In the genomic region with DNA sequence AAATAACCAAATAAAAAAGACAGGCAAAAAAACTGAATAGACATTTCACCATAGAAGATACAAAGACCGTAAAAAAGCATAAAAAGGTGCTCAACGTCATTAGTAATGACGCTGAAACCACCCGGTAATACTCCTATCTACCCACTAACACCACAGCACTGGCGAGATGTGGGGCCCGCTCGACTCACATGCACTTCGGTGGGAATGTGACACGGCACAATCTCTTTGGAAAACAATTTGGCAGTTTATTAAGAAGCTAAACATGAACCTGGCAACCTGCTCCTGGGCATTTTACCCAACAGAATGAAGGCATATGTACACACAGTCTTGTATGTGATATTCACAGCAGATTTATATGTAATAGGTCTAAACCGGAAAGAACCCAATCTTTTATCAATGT, we compare ENCODE assay signal across 14 cellular contexts. TPM values are rescaled to one million over a fixed set of nuclear protein-coding genes. Genes with fewer than 3 reads are reported as not detected.
DNase-seq lines count a peak whose midpoint lies in the region; ATAC-seq lines count a peak whose summit lies in the region.
"Had no signal": no experiment of that assay in that cellular context is flagged by ENCODE, and none has a peak within 500 bp of the region (broad histone marks: within the 10 kb centered on the region; RNA-seq: fewer than 3 reads in every experiment).

No MANE protein-coding gene starts in this region.

- no peaks in the 10 kb centered on the region for H3K9me3 Mint-ChIP-seq in activated CD8-positive, alpha-beta memory T cell treated with anti-CD3 and anti-CD28 coated beads, Interleukin-2, amount 10 ng/mL, durations not matched to agents 7 days and 5 days (ENCODE audit: low read depth)
- H3K9me3 Mint-ChIP-seq in activated T-helper 17 cell treated with anti-CD3 and anti-CD28 coated beads, Interleukin-2, amount 50 U/mL, for 72 hours, result no peaks in the 10 kb centered on the region
- H3K9me3 Mint-ChIP-seq in stimulated activated effector memory CD8-positive, alpha-beta T cell treated with anti-CD3 and anti-CD28 coated beads, Interleukin-12 subunit alpha, Interleukin-12 subunit beta, amount 100 ng/mL, for 72 hours, result no peaks in the 10 kb centered on the region
- H3K9me3 Mint-ChIP-seq: CD4-positive, alpha-beta T cell; HFFc6 had no signal

- no peaks in the 10 kb centered on the region for H3K4me1 Mint-ChIP-seq in activated CD8-positive, alpha-beta memory T cell treated with anti-CD3 and anti-CD28 coated beads, Interleukin-2, amount 10 ng/mL, durations not matched to agents 7 days and 5 days
- H3K4me1 Mint-ChIP-seq in activated T-helper 17 cell treated with anti-CD3 and anti-CD28 coated beads, Interleukin-2, amount 50 U/mL, for 72 hours, result no peaks in the 10 kb centered on the region
- H3K4me1 Mint-ChIP-seq in stimulated activated effector memory CD8-positive, alpha-beta T cell treated with anti-CD3 and anti-CD28 coated beads, Interleukin-12 subunit alpha, Interleukin-12 subunit beta, amount 100 ng/mL, for 72 hours, result no peaks in the 10 kb centered on the region
- H3K4me1 Mint-ChIP-seq: B cell had no signal

- CTCF ChIA-PET in activated CD8-positive, alpha-beta memory T cell treated with anti-CD3 and anti-CD28 coated beads, Interleukin-2, amount 10 ng/mL, durations not matched to agents 7 days and 5 days (lab: Charles Lee), result no interaction called here

- H3K36me3 Mint-ChIP-seq in activated CD8-positive, alpha-beta memory T cell treated with anti-CD3 and anti-CD28 coated beads, Interleukin-2, amount 10 ng/mL, durations not matched to agents 7 days and 5 days, result peaks cover 36% of the 10 kb centered on the region
- H3K36me3 Mint-ChIP-seq in activated T-helper 17 cell treated with anti-CD3 and anti-CD28 coated beads, Interleukin-2, amount 50 U/mL, for 72 hours (ENCODE audit: low read depth), result peaks cover 95% of the 10 kb centered on the region
- H3K36me3 Mint-ChIP-seq in stimulated activated effector memory CD8-positive, alpha-beta T cell treated with anti-CD3 and anti-CD28 coated beads, Interleukin-12 subunit alpha, Interleukin-12 subunit beta, amount 100 ng/mL, for 72 hours, result peaks cover 99% of the 10 kb centered on the region

- H3K27me3 Mint-ChIP-seq in activated CD8-positive, alpha-beta memory T cell treated with anti-CD3 and anti-CD28 coated beads, Interleukin-2, amount 10 ng/mL, durations not matched to agents 7 days and 5 days, result no peaks in the 10 kb centered on the region
- H3K27me3 Mint-ChIP-seq in activated T-helper 17 cell treated with anti-CD3 and anti-CD28 coated beads, Interleukin-2, amount 50 U/mL, for 72 hours, result no peaks in the 10 kb centered on the region
- H3K27me3 Mint-ChIP-seq: B cell; CD4-positive, alpha-beta T cell had no signal

- no peak overlapping the region for H3K27ac Mint-ChIP-seq in activated CD8-positive, alpha-beta memory T cell treated with anti-CD3 and anti-CD28 coated beads, Interleukin-2, amount 10 ng/mL, durations not matched to agents 7 days and 5 days
- H3K27ac Mint-ChIP-seq in activated T-helper 17 cell treated with anti-CD3 and anti-CD28 coated beads, Interleukin-2, amount 50 U/mL, for 72 hours, result peak overlapping the region; percentile 39
- peak overlapping the region; percentile 60 for H3K27ac Mint-ChIP-seq in stimulated activated effector memory CD8-positive, alpha-beta T cell treated with anti-CD3 and anti-CD28 coated beads, Interleukin-12 subunit alpha, Interleukin-12 subunit beta, amount 100 ng/mL, for 72 hours
- H3K27ac Mint-ChIP-seq: B cell; CD4-positive, alpha-beta T cell; HFFc6 had no signal

- ATAC-seq in activated CD8-positive, alpha-beta memory T cell treated with anti-CD3 and anti-CD28 coated beads, Interleukin-2, amount 10 ng/mL, durations not matched to agents 7 days and 5 days, result no peak
- peak; percentile 47 for ATAC-seq in Right ventricle myocardium inferior
- ATAC-seq in left cardiac atrium, result no peak
- no peak for ATAC-seq in activated T-helper 17 cell treated with anti-CD3 and anti-CD28 coated beads, Interleukin-2, amount 50 U/mL, for 72 hours (replicated peaks)
- no peak for ATAC-seq in stimulated activated effector memory CD8-positive, alpha-beta T cell treated with anti-CD3 and anti-CD28 coated beads, Interleukin-12 subunit alpha, Interleukin-12 subunit beta, amount 100 ng/mL, for 72 hours

- peak; percentile 21 for DNase-seq in activated CD8-positive, alpha-beta memory T cell treated with anti-CD3 and anti-CD28 coated beads for 24 hours
- no peak for DNase-seq in activated CD8-positive, alpha-beta memory T cell treated with anti-CD3 and anti-CD28 coated beads, Interleukin-2, amount 10 ng/mL, durations not matched to agents 7 days and 5 days
- no peak for DNase-seq in Right ventricle myocardium inferior (ENCODE audit: missing footprints)
- no peak for DNase-seq in left cardiac atrium
- no peak for DNase-seq in stimulated activated effector memory CD8-positive, alpha-beta T cell treated with anti-CD3 and anti-CD28 coated beads, Interleukin-12 subunit alpha, Interleukin-12 subunit beta, amount 100 ng/mL, for 72 hours (ENCODE audit: low spot score in 2 of 2)
- DNase-seq in stimulated activated CD4-positive, alpha-beta T cell treated with anti-CD3 and anti-CD28 coated beads, Interleukin-4, amount 100 ng/mL, for 4 hours, result no peak
- DNase-seq: C1 segment of cervical spinal cord; Calu3; CD4-positive, alpha-beta T cell; DMS 273 treated with DMSO at 0.1 percent for 48 hours; HCEC 1CT; HFFc6 had no signal

- H3K4me3 Mint-ChIP-seq in activated CD8-positive, alpha-beta memory T cell treated with anti-CD3 and anti-CD28 coated beads, Interleukin-2, amount 10 ng/mL, durations not matched to agents 7 days and 5 days, result no peak overlapping the region
- H3K4me3 Mint-ChIP-seq in activated T-helper 17 cell treated with anti-CD3 and anti-CD28 coated beads, Interleukin-2, amount 50 U/mL, for 72 hours, result no peak overlapping the region
- H3K4me3 Mint-ChIP-seq in stimulated activated effector memory CD8-positive, alpha-beta T cell treated with anti-CD3 and anti-CD28 coated beads, Interleukin-12 subunit alpha, Interleukin-12 subunit beta, amount 100 ng/mL, for 72 hours, result no peak overlapping the region
- H3K4me3 Mint-ChIP-seq: B cell; CD4-positive, alpha-beta T cell; HFFc6 had no signal

- intact Hi-C loops in Right ventricle myocardium inferior (cut with DNase I) (no loop called here), left cardiac atrium (cut with DNase I) (no loop called here)

RNA-seq across cellular contexts. Expression of a gene that starts 42.8 kb away (rescaled TPM):
- 100 to 1,000 TPM; 146 to 182 TPM for total RNA-seq in activated CD8-positive, alpha-beta memory T cell treated with anti-CD3 and anti-CD28 coated beads, Interleukin-2, amount 10 ng/mL, durations not matched to agents 7 days and 5 days
- 6.4 TPM for total RNA-seq in Right ventricle myocardium inferior
- total RNA-seq in left cardiac atrium, result 1 to 10 TPM; 6.4 to 8.6 TPM
- 100 to 1,000 TPM; 129 to 141 TPM for total RNA-seq in activated T-helper 17 cell treated with anti-CD3 and anti-CD28 coated beads, Interleukin-2, amount 50 U/mL, for 72 hours

Comparison
In these comparisons a context has a peak if more than half of its experiments do, and no peak if none do; other contexts are left out.
1. RNA of a gene that starts 42.8 kb away (total RNA-seq): 146 to 182 TPM in activated CD8-positive, alpha-beta memory T cell treated with anti-CD3 and anti-CD28 coated beads, Interleukin-2, amount 10 ng/mL, durations not matched to agents 7 days and 5 days and 129 to 141 TPM in activated T-helper 17 cell treated with anti-CD3 and anti-CD28 coated beads, Interleukin-2, amount 50 U/mL, for 72 hours; 6.4 to 8.6 TPM in left cardiac atrium and 6.4 TPM in Right ventricle myocardium inferior (single experiment); every median in the first group is over 10 times any median in the second.